28 cellular contexts compared by ENCODE assay signal in genomic region chr15:90911906-90912769, GRCh38.
"Had no signal": no experiment of that assay in that cellular context is flagged by ENCODE, and none has a peak within 500 bp of the region (broad histone marks: within the 10 kb centered on the region; RNA-seq: fewer than 3 reads in every experiment).

No MANE protein-coding gene starts in this region.

- H3K27me3 ChIP-seq: MG63 had no signal

- H3K9me3 Mint-ChIP-seq: activated B cell treated with CpG ODN at 0.5 μM for 24 hours; activated CD4-positive, alpha-beta T cell treated with anti-CD3 and anti-CD28 coated beads, Interleukin-2, amount 10 ng/mL, durations not matched to agents 24 days and 14 days; activated T-cell treated with anti-CD3 and anti-CD28 coated beads, Interleukin-2, amount 50 U/mL, for 4 hours; brain had no signal

- H3K4me3 ChIP-seq: MG63 had no signal

- H3K27ac Mint-ChIP-seq: activated B cell treated with CpG ODN at 0.5 μM for 24 hours; activated CD4-positive, alpha-beta T cell treated with anti-CD3 and anti-CD28 coated beads, Interleukin-2, amount 10 ng/mL, durations not matched to agents 24 days and 14 days; activated naive CD8-positive, alpha-beta T cell; brain had no signal

- H3K4me3 Mint-ChIP-seq: activated B cell treated with CpG ODN at 0.5 μM for 24 hours; activated CD4-positive, alpha-beta T cell treated with anti-CD3 and anti-CD28 coated beads, Interleukin-2, amount 10 ng/mL, durations not matched to agents 24 days and 14 days; activated naive CD8-positive, alpha-beta T cell; activated T-cell treated with anti-CD3 and anti-CD28 coated beads, Interleukin-2, amount 50 U/mL, for 4 hours; brain had no signal

- FAIRE-seq: astrocyte, TTC549 had no signal

- H3K27me3 Mint-ChIP-seq: activated B cell treated with CpG ODN at 0.5 μM for 24 hours; activated CD4-positive, alpha-beta T cell treated with anti-CD3 and anti-CD28 coated beads, Interleukin-2, amount 10 ng/mL, durations not matched to agents 24 days and 14 days; activated naive CD8-positive, alpha-beta T cell; brain had no signal

- H3K4me1 Mint-ChIP-seq: activated CD4-positive, alpha-beta T cell treated with anti-CD3 and anti-CD28 coated beads, Interleukin-2, amount 10 ng/mL, durations not matched to agents 24 days and 14 days; brain had no signal

- H3K36me3 Mint-ChIP-seq: activated naive CD8-positive, alpha-beta T cell had no signal

- ATAC-seq: activated T-cell treated with anti-CD3 and anti-CD28 coated beads, Interleukin-2, amount 50 U/mL, for 4 hours; Panc1 had no signal

- H3K9me3 ChIP-seq: MG63 had no signal

- DNase-seq: activated B cell treated with CpG ODN at 0.5 μM for 24 hours; activated CD4-positive, alpha-beta T cell treated with anti-CD3 and anti-CD28 coated beads for 1 hour; activated CD4-positive, alpha-beta T cell treated with anti-CD3 and anti-CD28 coated beads, Interleukin-2, amount 10 ng/mL, durations not matched to agents 24 days and 14 days; activated CD4-positive, alpha-beta T cell treated with anti-CD3 and anti-CD28 coated beads, Interleukin-2, amount 50 U/mL, for 48 hours; activated CD8-positive, alpha-beta memory T cell treated with anti-CD3 and anti-CD28 coated beads for 24 hours; activated effector memory CD4-positive, alpha-beta T cell treated with anti-CD3 and anti-CD28 coated beads, Interleukin-2, amount 50 U/mL, for 16 hours; activated naive CD4-positive, alpha-beta T cell treated with Interleukin-2 at 50 U/mL for 16 hours; activated T-cell treated with anti-CD3 and anti-CD28 coated beads, Interleukin-2, amount 50 U/mL, for 4 hours; amygdala; MG63; MV-4-11; NCI-H1092 treated with DMSO at 0.1 percent for 48 hours; NCI-H1417 treated with DMSO at 0.1 percent for 48 hours; NCI-H1694; NCI-H2029; NCI-H510A treated with DMSO at 0.1 percent for 48 hours; NCI-H69; NK-92 treated with Interleukin-12 subunit alpha and Interleukin-12 subunit beta, amount 100 ng/mL, for 24 hours; OCI-M1; RPMI8226; SHP77; T-helper 2 cell; T1000 had no signal
